ENCODE assay signal across 1 cellular context in the genomic region with DNA sequence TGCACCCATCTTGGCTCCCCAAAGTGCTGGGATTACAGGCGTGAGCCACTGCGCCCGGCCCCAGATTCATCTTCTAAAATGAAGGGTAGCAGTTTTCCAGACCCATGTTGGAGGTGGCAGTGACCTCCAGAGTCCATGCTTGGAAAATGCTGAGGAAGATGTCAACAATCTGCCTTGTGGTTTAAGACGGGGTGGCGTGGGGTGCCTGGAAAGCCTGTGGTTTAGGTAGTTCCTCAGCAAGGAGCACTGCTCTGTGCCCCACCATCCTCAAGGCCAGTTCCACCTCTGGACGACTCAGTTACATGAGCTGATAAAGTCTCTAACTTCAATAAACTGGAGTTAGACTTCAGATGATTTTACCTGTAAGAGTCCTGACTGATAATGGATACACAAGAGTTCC.
TF ChIP-seq lines count a peak whose summit lies in the region.

No MANE protein-coding gene starts in this region.

TF ChIP-seq in GM12878, 131 proteins besides CTCF, POLR2A, EP300 and RAD21:
- peak; percentile 35; the same call in 1 of the 2 replicates for TF ChIP-seq RUNX3 (IDR thresholded peaks at IDR 0.05; ENCODE audit: low read length)
- TF ChIP-seq, protein P1, sequence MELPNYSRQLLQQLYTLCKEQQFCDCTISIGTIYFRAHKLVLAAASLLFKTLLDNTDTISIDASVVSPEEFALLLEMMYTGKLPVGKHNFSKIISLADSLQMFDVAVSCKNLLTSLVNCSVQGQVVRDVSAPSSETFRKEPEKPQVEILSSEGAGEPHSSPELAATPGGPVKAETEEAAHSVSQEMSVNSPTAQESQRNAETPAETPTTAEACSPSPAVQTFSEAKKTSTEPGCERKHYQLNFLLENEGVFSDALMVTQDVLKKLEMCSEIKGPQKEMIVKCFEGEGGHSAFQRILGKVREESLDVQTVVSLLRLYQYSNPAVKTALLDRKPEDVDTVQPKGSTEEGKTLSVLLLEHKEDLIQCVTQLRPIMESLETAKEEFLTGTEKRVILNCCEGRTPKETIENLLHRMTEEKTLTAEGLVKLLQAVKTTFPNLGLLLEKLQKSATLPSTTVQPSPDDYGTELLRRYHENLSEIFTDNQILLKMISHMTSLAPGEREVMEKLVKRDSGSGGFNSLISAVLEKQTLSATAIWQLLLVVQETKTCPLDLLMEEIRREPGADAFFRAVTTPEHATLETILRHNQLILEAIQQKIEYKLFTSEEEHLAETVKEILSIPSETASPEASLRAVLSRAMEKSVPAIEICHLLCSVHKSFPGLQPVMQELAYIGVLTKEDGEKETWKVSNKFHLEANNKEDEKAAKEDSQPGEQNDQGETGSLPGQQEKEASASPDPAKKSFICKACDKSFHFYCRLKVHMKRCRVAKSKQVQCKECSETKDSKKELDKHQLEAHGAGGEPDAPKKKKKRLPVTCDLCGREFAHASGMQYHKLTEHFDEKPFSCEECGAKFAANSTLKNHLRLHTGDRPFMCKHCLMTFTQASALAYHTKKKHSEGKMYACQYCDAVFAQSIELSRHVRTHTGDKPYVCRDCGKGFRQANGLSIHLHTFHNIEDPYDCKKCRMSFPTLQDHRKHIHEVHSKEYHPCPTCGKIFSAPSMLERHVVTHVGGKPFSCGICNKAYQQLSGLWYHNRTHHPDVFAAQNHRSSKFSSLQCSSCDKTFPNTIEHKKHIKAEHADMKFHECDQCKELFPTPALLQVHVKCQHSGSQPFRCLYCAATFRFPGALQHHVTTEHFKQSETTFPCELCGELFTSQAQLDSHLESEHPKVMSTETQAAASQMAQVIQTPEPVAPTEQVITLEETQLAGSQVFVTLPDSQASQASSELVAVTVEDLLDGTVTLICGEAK (IDR thresholded peaks at IDR 0.05; ENCODE audit: borderline replicate concordance) = no peak
